8 cellular contexts compared by ENCODE assay signal in genomic region chr12:132638541-132639408, GRCh38. TPM values are rescaled to one million over a fixed set of nuclear protein-coding genes. Genes with fewer than 3 reads are reported as not detected.
DNase-seq lines count a peak whose midpoint lies in the region; TF ChIP-seq lines count a peak whose summit lies in the region.

No MANE protein-coding gene starts in this region.

- TF ChIP-seq EP300 in stomach (IDR thresholded peaks at IDR 0.05), result no peak

- WGBS in stomach, 5 donors, result 74 to 80% (median 79%) methylated on average over 22 to 25 of the region's 25 CpGs

- TF ChIP-seq CTCF in HFF-Myc (IDR thresholded peaks at IDR 0.05; ENCODE audit: low read depth, low read length, missing control alignments), result peak; percentile 80
- TF ChIP-seq CTCF in VCaP (conservative IDR thresholded peaks at IDR 0.05), result peak; percentile 97
- peak; percentile 51 to 69 for TF ChIP-seq CTCF in right atrium auricular region (IDR thresholded peaks at IDR 0.05)
- peak in 4 of 7 experiments; percentile 39 to 58 (median 48) for TF ChIP-seq CTCF in stomach (IDR thresholded peaks at IDR 0.05)

- H3K27me3 ChIP-seq in right atrium auricular region (no peaks in the 10 kb centered on the region), stomach (no peaks in the 10 kb centered on the region)

- H3K4me3 ChIP-seq in HFF-Myc (replicated peaks; ENCODE audit: low read depth, low read length) (no peak overlapping the region), right atrium auricular region (no peak overlapping the region), stomach (no peak overlapping the region)

- TF ChIP-seq POLR2A in stomach (IDR thresholded peaks at IDR 0.05), result no peak

- H3K9me3 ChIP-seq in right atrium auricular region (no peaks in the 10 kb centered on the region), stomach (no peaks in the 10 kb centered on the region)

- no peaks in the 10 kb centered on the region for H3K4me1 ChIP-seq in right atrium auricular region
- no peaks in the 10 kb centered on the region for H3K4me1 ChIP-seq in stomach

- peaks cover 52% of the 10 kb centered on the region for H3K36me3 ChIP-seq in right atrium auricular region
- peaks cover 63 to 100% (median 97%) of the 10 kb centered on the region in 4 donors for H3K36me3 ChIP-seq in stomach

- intact Hi-C loops in stomach (cut with DNase I; ENCODE audit: low total_unique reads), result no loop called here

- peak; percentile 51 for DNase-seq in COLO829 (ENCODE audit: low spot score)
- DNase-seq in HFF-Myc (ENCODE audit: extremely low read depth, low read depth), result no peak
- no peak for DNase-seq in right atrium auricular region (ENCODE audit: low spot score)
- DNase-seq in stomach, result no peak
- no peak for DNase-seq in GM19238 (ENCODE audit: insufficient read length, low spot score)
- no peak for DNase-seq in KG1 (lab: John Stamatoyannopoulos, UW)
- DNase-seq in GOT3 (lab: John Stamatoyannopoulos, UW), result no peak

- H3K27ac ChIP-seq in VCaP, result no peak overlapping the region
- no peak overlapping the region for H3K27ac ChIP-seq in right atrium auricular region
- no peak overlapping the region for H3K27ac ChIP-seq in stomach

RNA-seq across cellular contexts. Expression of gene P2RX2, which starts 20.2 kb away (rescaled TPM):
- total RNA-seq in right atrium auricular region (not detected), stomach (not detected)
- polyA plus RNA-seq in stomach, result under 1 TPM in 2 of 3 donors, not detected in 1; 0.19 to 0.78 TPM

RNA-seq across cellular contexts. Expression of gene LRCOL1, which starts 28.4 kb away (rescaled TPM):
- not detected for total RNA-seq in right atrium auricular region
- total RNA-seq in stomach, result not detected
- polyA plus RNA-seq in stomach, result under 1 TPM in 1 of 3 donors, not detected in 2; 0.60 TPM

RNA-seq across cellular contexts. Expression of gene POLE, which starts 48.4 kb away (rescaled TPM):
- total RNA-seq in right atrium auricular region (10 to 100 TPM; 10.2 to 13.9 TPM), stomach (100 to 1,000 TPM in 1 of 5 donors, 10 to 100 TPM in 4; 40.8 to 144 (median 72.2) TPM)
- 10 to 100 TPM; 12.7 to 27.9 (median 13.8) TPM for polyA plus RNA-seq in stomach

RNA-seq across cellular contexts. Expression of gene PXMP2, which starts 48.6 kb away (rescaled TPM):
- total RNA-seq in right atrium auricular region (10 to 100 TPM; 43.0 to 65.7 TPM), stomach (100 to 1,000 TPM in 2 of 5 donors, 10 to 100 TPM in 3; 29.9 to 274 (median 89.7) TPM)
- polyA plus RNA-seq in stomach, result 10 to 100 TPM; 40.7 to 97.3 (median 90.5) TPM
